In the genomic region with DNA sequence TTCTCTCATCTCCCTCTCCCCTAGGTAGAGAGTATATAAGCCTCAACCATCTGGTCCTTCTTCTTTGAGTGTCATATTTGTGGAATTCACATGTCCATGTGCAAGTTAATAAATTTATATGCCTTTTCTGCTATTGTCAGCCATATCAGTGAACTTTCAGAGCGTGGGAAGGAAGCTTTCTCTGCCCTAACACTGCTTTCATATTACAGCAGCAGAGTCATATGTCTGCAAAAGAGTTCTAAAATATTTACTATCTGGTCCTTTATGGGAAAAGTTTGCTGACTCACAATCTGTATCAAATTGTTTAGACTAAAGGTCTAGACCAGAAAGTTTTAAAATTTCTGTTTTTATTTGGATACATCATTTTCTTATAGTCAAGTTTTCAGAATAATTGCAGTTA, we compare ENCODE assay signal across 26 cellular contexts.
"Had no signal": no experiment of that assay in that cellular context is flagged by ENCODE, and none has a peak within 500 bp of the region (broad histone marks: within the 10 kb centered on the region; RNA-seq: fewer than 3 reads in every experiment).

No MANE protein-coding gene starts in this region.

- H3K4me3 Mint-ChIP-seq: activated CD8-positive, alpha-beta T cell treated with anti-CD3 and anti-CD28 coated beads for 36 hours; activated T-cell treated with anti-CD3 and anti-CD28 coated beads, Interleukin-2, amount 50 U/mL, for 4 hours; activated T-helper 17 cell treated with anti-CD3 and anti-CD28 coated beads, Interleukin-2, amount 50 U/mL, for 72 hours; effector memory CD8-positive, alpha-beta T cell; stimulated activated naive B cell treated with anti-CD40 and anti-IgM and Interleukin-4, amounts not matched to agents 10 μg/mL and 1 μg/mL and 100 μg/mL, for 72 hours had no signal

- DNase-seq: activated CD4-positive, alpha-beta T cell treated with anti-CD3 and anti-CD28 coated beads, Interleukin-2, amount 50 U/mL, for 1 hour; activated CD4-positive, CD25-positive, alpha-beta regulatory T cell treated with anti-CD3 and anti-CD28 coated beads, Interleukin-2, amount 50 U/mL, for 72 hours; activated CD8-positive, alpha-beta T cell treated with anti-CD3 and anti-CD28 coated beads for 36 hours; activated gamma-delta T cell treated with Interleukin-2 at 50 U/mL for 16 hours; activated naive CD4-positive, alpha-beta T cell treated with anti-CD3 and anti-CD28 coated beads, Interleukin-2, amount 50 U/mL, for 16 hours; activated T-cell treated with anti-CD3 and anti-CD28 coated beads, Interleukin-2, amount 50 U/mL, for 4 hours; amygdala; colonic mucosa; dorsolateral prefrontal cortex; effector memory CD8-positive, alpha-beta T cell; erythroblast; foreskin keratinocyte; heart left ventricle; left lung; lower lobe of right lung; ovary; sigmoid colon; stimulated activated CD4-positive, alpha-beta T cell treated with anti-CD3 and anti-CD28 coated beads, Interleukin-15, amount 100 ng/mL, for 24 hours; stimulated activated CD4-positive, alpha-beta T cell treated with anti-CD3 and anti-CD28 coated beads, Interleukin-2, amount 100 ng/mL, for 24 hours; stimulated activated naive B cell treated with anti-CD40 and anti-IgM and Interleukin-4, amounts not matched to agents 10 μg/mL and 1 μg/mL and 100 μg/mL, for 72 hours; stomach; T-helper 2 cell; thyroid gland; upper lobe of right lung had no signal

- H3K27me3 Mint-ChIP-seq: activated CD8-positive, alpha-beta T cell treated with anti-CD3 and anti-CD28 coated beads for 36 hours; activated T-helper 17 cell treated with anti-CD3 and anti-CD28 coated beads, Interleukin-2, amount 50 U/mL, for 72 hours; effector memory CD8-positive, alpha-beta T cell; progenitor cell of endocrine pancreas; stimulated activated naive B cell treated with anti-CD40 and anti-IgM and Interleukin-4, amounts not matched to agents 10 μg/mL and 1 μg/mL and 100 μg/mL, for 72 hours had no signal

- H3K36me3 ChIP-seq: colonic mucosa, heart left ventricle, left lung, lower lobe of right lung, ovary, sigmoid colon, stomach, thyroid gland, upper lobe of right lung had no signal

- H3K27ac Mint-ChIP-seq: activated CD8-positive, alpha-beta T cell treated with anti-CD3 and anti-CD28 coated beads for 36 hours; activated T-helper 17 cell treated with anti-CD3 and anti-CD28 coated beads, Interleukin-2, amount 50 U/mL, for 72 hours; effector memory CD8-positive, alpha-beta T cell; progenitor cell of endocrine pancreas; stimulated activated naive B cell treated with anti-CD40 and anti-IgM and Interleukin-4, amounts not matched to agents 10 μg/mL and 1 μg/mL and 100 μg/mL, for 72 hours had no signal

- H3K9me3 ChIP-seq: colonic mucosa, heart left ventricle, left lung, lower lobe of right lung, ovary, sigmoid colon, stomach, thyroid gland, upper lobe of right lung had no signal

- H3K4me1 ChIP-seq: colonic mucosa, heart left ventricle, left lung, lower lobe of right lung, sigmoid colon, stomach, thyroid gland, upper lobe of right lung had no signal

- H3K9me3 Mint-ChIP-seq: activated CD8-positive, alpha-beta T cell treated with anti-CD3 and anti-CD28 coated beads for 36 hours; activated T-cell treated with anti-CD3 and anti-CD28 coated beads, Interleukin-2, amount 50 U/mL, for 4 hours; activated T-helper 17 cell treated with anti-CD3 and anti-CD28 coated beads, Interleukin-2, amount 50 U/mL, for 72 hours; stimulated activated naive B cell treated with anti-CD40 and anti-IgM and Interleukin-4, amounts not matched to agents 10 μg/mL and 1 μg/mL and 100 μg/mL, for 72 hours had no signal

- H3K27ac ChIP-seq: colonic mucosa, dorsolateral prefrontal cortex, foreskin keratinocyte, heart left ventricle, left lung, lower lobe of right lung, ovary, sigmoid colon, stomach, thyroid gland, upper lobe of right lung had no signal

- ATAC-seq: activated CD8-positive, alpha-beta T cell treated with anti-CD3 and anti-CD28 coated beads for 36 hours; activated T-cell treated with anti-CD3 and anti-CD28 coated beads, Interleukin-2, amount 50 U/mL, for 4 hours; activated T-helper 17 cell treated with anti-CD3 and anti-CD28 coated beads, Interleukin-2, amount 50 U/mL, for 72 hours; effector memory CD8-positive, alpha-beta T cell; foreskin keratinocyte; heart left ventricle; left lung; lower lobe of right lung; stimulated activated naive B cell treated with anti-CD40 and anti-IgM and Interleukin-4, amounts not matched to agents 10 μg/mL and 1 μg/mL and 100 μg/mL, for 72 hours; upper lobe of right lung had no signal

- H3K4me3 ChIP-seq: colonic mucosa, dorsolateral prefrontal cortex, heart left ventricle, left lung, lower lobe of right lung, ovary, sigmoid colon, stomach, thyroid gland, upper lobe of right lung had no signal

- H3K36me3 Mint-ChIP-seq: stimulated activated naive B cell treated with anti-CD40 and anti-IgM and Interleukin-4, amounts not matched to agents 10 μg/mL and 1 μg/mL and 100 μg/mL, for 72 hours had no signal

- H3K4me1 Mint-ChIP-seq: activated T-helper 17 cell treated with anti-CD3 and anti-CD28 coated beads, Interleukin-2, amount 50 U/mL, for 72 hours; stimulated activated naive B cell treated with anti-CD40 and anti-IgM and Interleukin-4, amounts not matched to agents 10 μg/mL and 1 μg/mL and 100 μg/mL, for 72 hours had no signal

- H3K27me3 ChIP-seq: colonic mucosa, foreskin keratinocyte, heart left ventricle, left lung, ovary, sigmoid colon, stomach, thyroid gland, upper lobe of right lung had no signal
